23 cellular contexts compared by ENCODE assay signal in genomic region chr22:37209140-37209845, GRCh38. TPM values are rescaled to one million over a fixed set of nuclear protein-coding genes. Genes with fewer than 3 reads are reported as not detected.
DNase-seq lines count a peak whose midpoint lies in the region; ATAC-seq and TF ChIP-seq lines count a peak whose summit lies in the region.
"Had no signal": no experiment of that assay in that cellular context is flagged by ENCODE, and none has a peak within 500 bp of the region (broad histone marks: within the 10 kb centered on the region; RNA-seq: fewer than 3 reads in every experiment).

No MANE protein-coding gene starts in this region.

- no peaks in the 10 kb centered on the region for H3K27me3 Mint-ChIP-seq in activated B cell treated with CpG ODN at 0.5 μM for 24 hours
- H3K27me3 Mint-ChIP-seq in stimulated activated memory B cell treated with anti-CD40 and anti-IgM and Interleukin-4, amounts not matched to agents 10 μg/mL and 1 μg/mL and 100 μg/mL, for 72 hours = no peaks in the 10 kb centered on the region

- H3K9me3 Mint-ChIP-seq in activated B cell treated with CpG ODN at 0.5 μM for 24 hours = no peaks in the 10 kb centered on the region
- no peaks in the 10 kb centered on the region for H3K9me3 Mint-ChIP-seq in stimulated activated memory B cell treated with anti-CD40 and anti-IgM and Interleukin-4, amounts not matched to agents 10 μg/mL and 1 μg/mL and 100 μg/mL, for 72 hours

- TF ChIP-seq CTCF in activated B cell treated with CpG ODN at 0.5 μM for 24 hours (IDR thresholded peaks at IDR 0.05) (no peak), smooth muscle cell (IDR thresholded peaks at IDR 0.05; ENCODE audit: borderline replicate concordance, insufficient read depth, poor library complexity, severe bottlenecking) (no peak)

- ATAC-seq in activated B cell treated with CpG ODN at 0.5 μM for 24 hours (ENCODE audit: low read depth) (no peak), GM21529 (IDR thresholded peaks at IDR 0.05; ENCODE audit: unreplicated experiment) (no peak), HG02588 (IDR thresholded peaks at IDR 0.05; ENCODE audit: unreplicated experiment) (no peak)
- ATAC-seq in stimulated activated memory B cell treated with anti-CD40 and anti-IgM and Interleukin-4, amounts not matched to agents 10 μg/mL and 1 μg/mL and 100 μg/mL, for 72 hours = no peak
- ATAC-seq: Panc1 had no signal

- no peaks in the 10 kb centered on the region for H3K79me2 ChIP-seq in smooth muscle cell (ENCODE audit: low read depth)

- DNase-seq in activated naive CD4-positive, alpha-beta T cell treated with anti-CD3 and anti-CD28 coated beads, Interleukin-2, amount 50 U/mL, for 16 hours = peak; percentile 7
- no peak for DNase-seq in activated naive CD4-positive, alpha-beta T cell (lab: John Stamatoyannopoulos, UW)
- DNase-seq in activated B cell treated with CpG ODN at 0.5 μM for 24 hours (peak; percentile 12), mesenteric fat pad (ENCODE audit: low spot score) (peak; percentile 74), smooth muscle cell (lab: John Stamatoyannopoulos, UW; ENCODE audit: unreplicated experiment) (no peak)
- DNase-seq: activated T-cell treated with anti-CD3 and anti-CD28 coated beads, Interleukin-2, amount 50 U/mL, for 48 hours; H7; kidney glomerular epithelial cell; NCI-H2107; stimulated activated CD8-positive, alpha-beta memory T cell treated with anti-CD3 and anti-CD28 coated beads, Interleukin-4, amount 100 ng/mL, for 48 hours had no signal

- H3F3A ChIP-seq in smooth muscle cell (ENCODE audit: low read depth) = no peaks in the 10 kb centered on the region

- no peak overlapping the region for H3K9ac ChIP-seq in smooth muscle cell (ENCODE audit: low read depth)

- no peak overlapping the region for H3K27ac ChIP-seq in smooth muscle cell (ENCODE audit: low read depth)
- H3K27ac ChIP-seq: coronary artery, right atrium auricular region, SJSA1, VCaP had no signal

- H3K36me3 ChIP-seq in smooth muscle cell (ENCODE audit: low read depth) = no peaks in the 10 kb centered on the region
- H3K36me3 ChIP-seq: right atrium auricular region, SJSA1 had no signal

- no peak overlapping the region for H3K4me3 ChIP-seq in smooth muscle cell
- H3K4me3 ChIP-seq: coronary artery, right atrium auricular region, SJSA1 had no signal

- no peak overlapping the region for H3K27ac Mint-ChIP-seq in activated B cell treated with CpG ODN at 0.5 μM for 24 hours
- peak overlapping the region; percentile 72 for H3K27ac Mint-ChIP-seq in stimulated activated memory B cell treated with anti-CD40 and anti-IgM and Interleukin-4, amounts not matched to agents 10 μg/mL and 1 μg/mL and 100 μg/mL, for 72 hours

- intact Hi-C loops in activated B cell treated with CpG ODN at 0.5 μM for 24 hours (cut with micrococcal nuclease) = no loop called here

- H2AFZ ChIP-seq in smooth muscle cell (ENCODE audit: low read depth) = no peak overlapping the region

- H3K4me3 Mint-ChIP-seq in activated B cell treated with CpG ODN at 0.5 μM for 24 hours = no peak overlapping the region
- H3K4me3 Mint-ChIP-seq in stimulated activated memory B cell treated with anti-CD40 and anti-IgM and Interleukin-4, amounts not matched to agents 10 μg/mL and 1 μg/mL and 100 μg/mL, for 72 hours = no peak overlapping the region

- 87% methylated on average over 9 of the region's 9 CpGs for WGBS in smooth muscle cell (ENCODE audit: low lambda C conversion rate)

- no peaks in the 10 kb centered on the region for H3K9me3 ChIP-seq in smooth muscle cell (replicated peaks; ENCODE audit: low read depth)
- H3K9me3 ChIP-seq: right atrium auricular region, SJSA1 had no signal

- no peaks in the 10 kb centered on the region for H3K4me1 ChIP-seq in smooth muscle cell (ENCODE audit: low read depth)
- H3K4me1 ChIP-seq: SJSA1 had no signal

- H3K4me1 Mint-ChIP-seq in activated B cell treated with CpG ODN at 0.5 μM for 24 hours = peaks cover 5% of the 10 kb centered on the region
- H3K4me1 Mint-ChIP-seq in stimulated activated memory B cell treated with anti-CD40 and anti-IgM and Interleukin-4, amounts not matched to agents 10 μg/mL and 1 μg/mL and 100 μg/mL, for 72 hours = peaks cover 22% of the 10 kb centered on the region

- H4K20me1 ChIP-seq in smooth muscle cell (ENCODE audit: low read depth) = no peaks in the 10 kb centered on the region

- CTCF ChIA-PET in activated B cell treated with CpG ODN at 0.5 μM for 24 hours (lab: Charles Lee) = interaction anchor here (1.3 kb wide), 1 partner anchor 52 kb away, joined by 8 read pairs; no protein-coding TSS in a partner anchor

- POLR2A ChIA-PET in activated B cell treated with CpG ODN at 0.5 μM for 24 hours (lab: Charles Lee) = interaction anchor here (2.0 kb wide), 1 partner anchor 10 kb away, joined by 20 read pairs; no protein-coding TSS in a partner anchor

- H3K4me2 ChIP-seq in smooth muscle cell = no peak overlapping the region

- no peaks in the 10 kb centered on the region for H3K27me3 ChIP-seq in smooth muscle cell (ENCODE audit: low read depth)
- H3K27me3 ChIP-seq: right atrium auricular region had no signal

- no peaks in the 10 kb centered on the region for H3K36me3 Mint-ChIP-seq in activated B cell treated with CpG ODN at 0.5 μM for 24 hours (ENCODE audit: low read depth)
- H3K36me3 Mint-ChIP-seq in stimulated activated memory B cell treated with anti-CD40 and anti-IgM and Interleukin-4, amounts not matched to agents 10 μg/mL and 1 μg/mL and 100 μg/mL, for 72 hours = no peaks in the 10 kb centered on the region

RNA-seq across cellular contexts. Expression of gene SSTR3, which starts 3.0 kb away (rescaled TPM):
- 1.7 and 1.8 TPM in 2 replicates for total RNA-seq in activated B cell treated with CpG ODN at 0.5 μM for 24 hours
- total RNA-seq in mesenteric fat pad = not detected
- total RNA-seq in smooth muscle cell = not detected in 2 replicates
- not detected in 2 replicates for polyA plus RNA-seq in smooth muscle cell
- total RNA-seq: lung microvascular endothelial cell, MCF 10A, NCI-H460, right atrium auricular region, SJSA1, subcutaneous adipose tissue, urinary bladder had no signal
- polyA plus RNA-seq: urinary bladder had no signal

RNA-seq across cellular contexts. Expression of gene C1QTNF6, which starts 21.2 kb away (rescaled TPM):
- 5.2 and 8.2 TPM in 2 replicates for total RNA-seq in activated B cell treated with CpG ODN at 0.5 μM for 24 hours
- 1.3 TPM for total RNA-seq in mesenteric fat pad
- 11.8 and 14.3 TPM in 2 replicates for total RNA-seq in smooth muscle cell
- polyA plus RNA-seq in smooth muscle cell = 26.8 and 33.6 TPM in 2 replicates

RNA-seq across cellular contexts. Expression of gene RAC2, which starts 34.8 kb away (rescaled TPM):
- total RNA-seq in activated B cell treated with CpG ODN at 0.5 μM for 24 hours = 518 and 557 TPM in 2 replicates
- 26.1 TPM for total RNA-seq in mesenteric fat pad
- total RNA-seq in smooth muscle cell = 3.6 and 6.5 TPM in 2 replicates
- polyA plus RNA-seq in smooth muscle cell = 3.3 and 4.0 TPM in 2 replicates

RNA-seq across cellular contexts. Expression of gene IL2RB, which starts 59.6 kb away (rescaled TPM):
- total RNA-seq in activated B cell treated with CpG ODN at 0.5 μM for 24 hours (11.0 and 12.7 TPM in 2 replicates), mesenteric fat pad (1.7 TPM), smooth muscle cell (0.76 and 1.1 TPM in 2 replicates)
- polyA plus RNA-seq in smooth muscle cell = 3.6 and 3.8 TPM in 2 replicates
- total RNA-seq: lung microvascular endothelial cell, MCF 10A, NCI-H460, SJSA1 had no signal

Comparison
In these comparisons a context has a peak if more than half of its experiments do, and no peak if none do; other contexts are left out.
1. DNase-seq: peak in activated naive CD4-positive, alpha-beta T cell treated with anti-CD3 and anti-CD28 coated beads, Interleukin-2, amount 50 U/mL, for 16 hours (single experiment), activated B cell treated with CpG ODN at 0.5 μM for 24 hours (single experiment) and mesenteric fat pad (single experiment); none in activated naive CD4-positive, alpha-beta T cell (0 of 4) and smooth muscle cell (single experiment).
2. RNA of gene RAC2, which starts 34.8 kb away (total RNA-seq): 518 to 557 TPM in activated B cell treated with CpG ODN at 0.5 μM for 24 hours; 26.1 TPM in mesenteric fat pad (single experiment) and 3.6 to 6.5 TPM in smooth muscle cell; every median in the first group is over 10 times any median in the second.